In genomic region chr9:35555246-35555701, GRCh38 we compare ENCODE assay signal across 20 cellular contexts. TPM values are rescaled to one million over a fixed set of nuclear protein-coding genes. Genes with fewer than 3 reads are reported as not detected.
DNase-seq lines count a peak whose midpoint lies in the region; ATAC-seq, FAIRE-seq and TF ChIP-seq lines count a peak whose summit lies in the region.
"Had no signal": no experiment of that assay in that cellular context is flagged by ENCODE, and none has a peak within 500 bp of the region (broad histone marks: within the 10 kb centered on the region; RNA-seq: fewer than 3 reads in every experiment).

No MANE protein-coding gene starts in this region.

- H2AFZ ChIP-seq in K562 (ENCODE audit: low read depth, low read length) (no peak overlapping the region), mesenchymal stem cell (ENCODE audit: low read depth, low read length) (no peak overlapping the region)

- no peaks in the 10 kb centered on the region for H3K4me1 Mint-ChIP-seq in activated CD4-positive, alpha-beta T cell treated with anti-CD3 and anti-CD28 coated beads for 36 hours

- H3K27me3 ChIP-seq in K562 (ENCODE audit: control insufficient read depth in 2 of 2, insufficient read depth in 2 of 2, low read length in 2 of 2) = no peaks in the 10 kb centered on the region
- no peaks in the 10 kb centered on the region for H3K27me3 ChIP-seq in mesenchymal stem cell (ENCODE audit: control insufficient read depth in 1 of 2, insufficient read depth in 1 of 2, low read length in 2 of 2)
- H3K27me3 ChIP-seq in skeletal muscle tissue (ENCODE audit: control insufficient read depth in 3 of 3, insufficient read depth in 3 of 3, low read length in 3 of 3) = no peaks in the 10 kb centered on the region
- H3K27me3 ChIP-seq: MG63 had no signal

- H3K4me2 ChIP-seq in K562 (ENCODE audit: insufficient read depth, low read length) (no peak overlapping the region), mesenchymal stem cell (ENCODE audit: low read length, poor library complexity, severe bottlenecking) (no peak overlapping the region)

- H2BK12ac ChIP-seq in mesenchymal stem cell (ENCODE audit: low read length in 2 of 2) = no peak overlapping the region

- no peaks in the 10 kb centered on the region for H3K9me3 Mint-ChIP-seq in activated CD4-positive, alpha-beta T cell treated with anti-CD3 and anti-CD28 coated beads for 36 hours (ENCODE audit: low read depth)
- H3K9me3 Mint-ChIP-seq: CD4-positive, CD25-positive, alpha-beta regulatory T cell had no signal

- H3K36me3 Mint-ChIP-seq in activated CD4-positive, alpha-beta T cell treated with anti-CD3 and anti-CD28 coated beads for 36 hours (ENCODE audit: low read depth) = no peaks in the 10 kb centered on the region
- H3K36me3 Mint-ChIP-seq: CD4-positive, CD25-positive, alpha-beta regulatory T cell had no signal

- intact Hi-C loops in K562 (cut with micrococcal nuclease) = no loop called here
- intact Hi-C loops in activated CD4-positive, alpha-beta T cell treated with anti-CD3 and anti-CD28 coated beads for 36 hours (cut with DNase I, micrococcal nuclease) = loop anchor here in 1 of 2 experiments (2.0 kb wide), 2 partner anchors 66 to 656 kb away; no protein-coding TSS in a partner anchor

- H3K27ac Mint-ChIP-seq in activated CD4-positive, alpha-beta T cell treated with anti-CD3 and anti-CD28 coated beads for 36 hours = no peak overlapping the region

- no peak overlapping the region for H3K4me3 Mint-ChIP-seq in activated CD4-positive, alpha-beta T cell treated with anti-CD3 and anti-CD28 coated beads for 36 hours
- H3K4me3 Mint-ChIP-seq: CD4-positive, CD25-positive, alpha-beta regulatory T cell had no signal

- peaks cover 0 to 3% of the 10 kb centered on the region in 2 experiments; a peak in 3 of 5 replicates for H3K4me1 ChIP-seq in K562 (replicated peaks in 1 of 2; ENCODE audit: control insufficient read depth in 2 of 2, insufficient read depth in 2 of 2, low read length in 2 of 2)
- peaks cover 4% of the 10 kb centered on the region for H3K4me1 ChIP-seq in mesenchymal stem cell (ENCODE audit: control insufficient read depth, insufficient read depth, low read depth, low read length)
- H3K4me1 ChIP-seq in skeletal muscle tissue (ENCODE audit: control insufficient read depth in 3 of 3, insufficient read depth in 3 of 3, low read length in 3 of 3) = peaks cover 64 to 83% (median 71%) of the 10 kb centered on the region in 3 donors

- in situ Hi-C loops in K562 (cut with MboI) = loop anchor here (10.0 to 25.0 kb wide), 2 partner anchors 280 to 668 kb away; a partner anchor contains a TSS

- no peak overlapping the region for H3K14ac ChIP-seq in mesenchymal stem cell (ENCODE audit: low read length in 2 of 2)

- no peaks in the 10 kb centered on the region for H3K27me3 Mint-ChIP-seq in activated CD4-positive, alpha-beta T cell treated with anti-CD3 and anti-CD28 coated beads for 36 hours

- H3K4me3 ChIP-seq in K562 = no peak overlapping the region
- H3K4me3 ChIP-seq in mesenchymal stem cell (ENCODE audit: insufficient read depth in 1 of 2, low read depth in 1 of 2, low read length in 2 of 2) = no peak overlapping the region
- no peak overlapping the region for H3K4me3 ChIP-seq in skeletal muscle tissue (ENCODE audit: low read length in 3 of 3)
- H3K4me3 ChIP-seq: MG63 had no signal

- H2AK5ac ChIP-seq in mesenchymal stem cell (ENCODE audit: low read length, severe bottlenecking) = no peak overlapping the region

- H4K91ac ChIP-seq in mesenchymal stem cell (ENCODE audit: low read length) = no peak overlapping the region

- H3K9ac ChIP-seq in K562 (ENCODE audit: insufficient read depth in 1 of 2, low read depth in 2 of 2, low read length in 2 of 2) (peak overlapping the region in 1 of 2 experiments; percentile 17; a peak in 1 of 4 replicates), mesenchymal stem cell (ENCODE audit: low read length) (no peak overlapping the region), skeletal muscle tissue (ENCODE audit: low read depth in 1 of 3, low read length in 3 of 3) (peak overlapping the region in 1 of 3 donors; percentile 16)

- no peaks in the 10 kb centered on the region for H3K79me2 ChIP-seq in K562 (ENCODE audit: control insufficient read depth, insufficient read depth, low read length)

- ATAC-seq in K562 (no peak), HG02852 (IDR thresholded peaks at IDR 0.05; ENCODE audit: unreplicated experiment) (no peak)
- ATAC-seq in activated CD4-positive, alpha-beta T cell treated with anti-CD3 and anti-CD28 coated beads for 36 hours = no peak

- H2BK15ac ChIP-seq in mesenchymal stem cell (ENCODE audit: low read depth, poor library complexity, severe bottlenecking) = peak overlapping the region; percentile 3

- 83% methylated on average over 5 of the region's 13 CpGs for WGBS in K562 (ENCODE audit: insufficient coverage, low coverage, missing lambda C conversion rate)
- WGBS in mesenchymal stem cell = 96% methylated on average over 13 of the region's 13 CpGs

- BruUV-seq in K562 (replicated peaks; lab: Mats Ljungman, UMichigan) = no TSS peak

- no peak overlapping the region for H3K4ac ChIP-seq in mesenchymal stem cell (ENCODE audit: low read depth in 1 of 2, low read length in 2 of 2)

- FAIRE-seq in K562 (lab: Jason Lieb, UNC) = no peak
- FAIRE-seq: H54 had no signal

- DNase-seq in RWPE1 (ENCODE audit: low spot score) (no peak), K562 (ENCODE audit: extremely low read depth in 1 of 4, low spot score in 3 of 4) (no peak), mesenchymal stem cell (no peak), NCI-H187 treated with DMSO at 0.1 percent for 48 hours (lab: John Stamatoyannopoulos, UW) (no peak)
- DNase-seq in activated CD4-positive, alpha-beta T cell treated with anti-CD3 and anti-CD28 coated beads for 36 hours = no peak
- DNase-seq: CD4-positive, CD25-positive, alpha-beta regulatory T cell; COR-L47; DMS 273 treated with DMSO at 0.1 percent for 48 hours; DMS79 treated with DMSO at 0.1 percent for 48 hours; Kasumi-1; MG63; NCI-H1436; NCI-H2029 treated with DMSO at 0.1 percent for 48 hours; NCI-H226; NCI-H510A treated with DMSO at 0.1 percent for 48 hours; NCI-H748 treated with DMSO at 0.1 percent for 48 hours; SIG-M5 had no signal

- peaks cover 49% of the 10 kb centered on the region for H3K79me1 ChIP-seq in mesenchymal stem cell (replicated peaks; ENCODE audit: low read length, poor library complexity, severe bottlenecking)

- H3K36me3 ChIP-seq in K562 (ENCODE audit: control insufficient read depth, insufficient read depth, low read length) (peaks cover 21% of the 10 kb centered on the region; the same call in 1 of the 3 replicates), mesenchymal stem cell (ENCODE audit: control insufficient read depth in 1 of 2, insufficient read depth in 2 of 2, low read depth in 1 of 2, low read length in 2 of 2) (peaks cover 59 to 67% of the 10 kb centered on the region in 2 experiments), skeletal muscle tissue (ENCODE audit: control insufficient read depth in 3 of 3, insufficient read depth in 3 of 3, low read length in 3 of 3) (peaks cover 36 to 43% (median 40%) of the 10 kb centered on the region in 3 donors)

- TF ChIP-seq RAD21 in K562 (CRISPR knock-in tag; conservative IDR thresholded peaks at IDR 0.05 in 1 of 2, IDR thresholded peaks at IDR 0.05 in 1 of 2) = no peak

- POLR2A ChIA-PET in RWPE1 (lab: Yijun Ruan, JAX; ENCODE audit: low non-redundant PET) (no interaction called here), K562 (lab: Yijun Ruan, JAX) (interaction anchor here (0.7 kb wide), 1 partner anchor 34 kb away, joined by 3 read pairs; no protein-coding TSS in a partner anchor)
- POLR2A ChIA-PET in activated CD4-positive, alpha-beta T cell treated with anti-CD3 and anti-CD28 coated beads for 36 hours (lab: Charles Lee) = interaction anchor here (0.7 kb wide), 1 partner anchor 605 kb away, joined by 3 read pairs; no protein-coding TSS in a partner anchor

- no peaks in the 10 kb centered on the region for H3K9me3 ChIP-seq in K562 (replicated peaks; ENCODE audit: control insufficient read depth, insufficient read depth, low read depth, low read length)
- no peaks in the 10 kb centered on the region for H3K9me3 ChIP-seq in mesenchymal stem cell (ENCODE audit: control insufficient read depth, low read length)
- no peaks in the 10 kb centered on the region for H3K9me3 ChIP-seq in skeletal muscle tissue (ENCODE audit: control insufficient read depth in 3 of 3, low read length in 3 of 3)
- H3K9me3 ChIP-seq: MG63 had no signal

- TF ChIP-seq POLR2A in K562 (conservative IDR thresholded peaks at IDR 0.05) = no peak

- no peaks in the 10 kb centered on the region; the same call in 1 of the 2 replicates for H4K20me1 ChIP-seq in K562 (replicated peaks; ENCODE audit: control insufficient read depth, insufficient read depth, low read length)

- no peak overlapping the region for H2BK120ac ChIP-seq in mesenchymal stem cell (ENCODE audit: low read depth, low read length)

- no peaks in the 10 kb centered on the region for H3K9me1 ChIP-seq in K562 (ENCODE audit: control insufficient read depth, insufficient read depth, low read length)

- no peak overlapping the region for H3K23ac ChIP-seq in mesenchymal stem cell (ENCODE audit: low read length in 2 of 2)

- no peak overlapping the region for H2BK5ac ChIP-seq in mesenchymal stem cell (ENCODE audit: low read depth, low read length, poor library complexity, severe bottlenecking)

- CTCF ChIA-PET in RWPE1 (lab: Yijun Ruan, JAX) = interaction anchor here (1.4 to 2.6 kb wide), 4 partner anchors 66 to 656 kb away, joined by 3 to 12 read pairs (median 4); partner anchors contain the start of gene RUSC2
- CTCF ChIA-PET in K562 (lab: Yijun Ruan, JAX; ENCODE audit: low intra/inter-chr PET ratio) = interaction anchor here (0.7 kb wide), 1 partner anchor 70 kb away, joined by 4 read pairs; no protein-coding TSS in a partner anchor
- CTCF ChIA-PET in activated CD4-positive, alpha-beta T cell treated with anti-CD3 and anti-CD28 coated beads for 36 hours (lab: Charles Lee) = interaction anchor here (0.6 to 3.1 kb wide), 5 partner anchors 10 to 438 kb away, joined by 3 to 22 read pairs (median 4); no protein-coding TSS in a partner anchor

- H4K8ac ChIP-seq in mesenchymal stem cell (ENCODE audit: low read length) = no peak overlapping the region

- H3K18ac ChIP-seq in mesenchymal stem cell (ENCODE audit: low read depth in 1 of 2, low read length in 2 of 2) = no peak overlapping the region

- TF ChIP-seq CTCF in RWPE1 (conservative IDR thresholded peaks at IDR 0.05; ENCODE audit: low read depth) (no peak), K562 (IDR thresholded peaks at IDR 0.05 in 2 of 3, conservative IDR thresholded peaks at IDR 0.05 in 1 of 3; ENCODE audit: insufficient read depth in 2 of 3, low read depth in 1 of 3, low read length in 3 of 3) (no peak)

- TF ChIP-seq EP300 in K562 (IDR thresholded peaks at IDR 0.05; ENCODE audit: low read length) = no peak

- H3K27ac ChIP-seq in RWPE1 (0 out of 2 replicates have a peak overlapping the region, but pooled peaks have one; percentile 0), K562 (ENCODE audit: extremely low read depth, low read depth, low read length) (no peak overlapping the region), mesenchymal stem cell (ENCODE audit: low read length, poor library complexity, severe bottlenecking) (no peak overlapping the region), skeletal muscle tissue (ENCODE audit: low read depth, low read length) (peak overlapping the region; percentile 83)

RNA-seq across cellular contexts. Expression of gene TESK1, which starts 49.8 kb away (rescaled TPM):
- 31.6 and 38.4 TPM in 2 replicates for total RNA-seq in K562 (2011; cell fraction: chromatin; rRNA removed; ENCODE audit: low replicate concordance)
- total RNA-seq in K562 (2011; cell fraction: nucleolus; rRNA removed) = 22.0 and 29.9 TPM in 2 replicates
- total RNA-seq in K562 (2011; cell fraction: nucleoplasm; rRNA removed) = 25.6 and 25.8 TPM in 2 replicates
- total RNA-seq in K562 (2014; rRNA removed) (3.7 and 4.8 TPM in 2 replicates), K562 (2014; rRNA removed; fragmentation: Illumina TruSeq; extraction: Trizol) (1.8 and 2.1 TPM in 2 replicates), K562 (2015; rRNA removed; fragmentation: Illumina TruSeq; extraction: Trizol) (4.1 and 4.3 TPM in 2 replicates), K562 (2021) (7.9 and 10.4 TPM in 2 replicates), skeletal muscle tissue (8.4 TPM)
- polyA plus RNA-seq in K562 (2011; rRNA removed) (5.9 and 6.2 TPM in 2 replicates), K562 (2014; fragmentation: Illumina TruSeq; extraction: Trizol) (6.0 and 7.4 TPM in 2 replicates), K562 (2014; fragmentation: Nextera tagmentation; extraction: Ambion mirVana) (under 1 TPM; 0.07 to 0.21 TPM), K562 (2014; rRNA removed) (5.9 and 8.1 TPM in 2 replicates)
- polyA plus RNA-seq in K562 (2011; cell fraction: cytosol; rRNA removed) = 5.3 and 8.8 TPM in 2 replicates
- polyA plus RNA-seq in K562 (2011; cell fraction: nucleus; rRNA removed) = 40.2 and 56.0 TPM in 2 replicates
- polyA plus RNA-seq in K562 (2012) = 11.7 and 15.9 TPM in 2 replicates
- polyA minus RNA-seq in K562 (2011; rRNA and poly(A)+ RNA removed) = 5.2 and 5.7 TPM in 2 replicates
- polyA minus RNA-seq in K562 (2011; cell fraction: cytosol; rRNA and poly(A)+ RNA removed) = 4.2 and 8.7 TPM in 2 replicates
- polyA minus RNA-seq in K562 (2011; cell fraction: nucleus; rRNA and poly(A)+ RNA removed) = 12.4 and 17.7 TPM in 2 replicates
- polyA plus RNA-seq in mesenchymal stem cell (2013, experiment 1 of 2) = 22.3 TPM
- polyA plus RNA-seq in mesenchymal stem cell (2013, experiment 2 of 2) = 21.5 TPM
- 10 to 100 TPM; 23.3 to 27.7 TPM for total RNA-seq in activated CD4-positive, alpha-beta T cell treated with anti-CD3 and anti-CD28 coated beads for 36 hours

Comparison
In these comparisons a context has a peak if more than half of its experiments do, and no peak if none do; other contexts are left out.
1. H3K27ac ChIP-seq: peak in RWPE1 (single experiment) and skeletal muscle tissue (single experiment); none in K562 (single experiment) and mesenchymal stem cell (single experiment).